ENCODE assay signal across 8 cellular contexts in the genomic region with DNA sequence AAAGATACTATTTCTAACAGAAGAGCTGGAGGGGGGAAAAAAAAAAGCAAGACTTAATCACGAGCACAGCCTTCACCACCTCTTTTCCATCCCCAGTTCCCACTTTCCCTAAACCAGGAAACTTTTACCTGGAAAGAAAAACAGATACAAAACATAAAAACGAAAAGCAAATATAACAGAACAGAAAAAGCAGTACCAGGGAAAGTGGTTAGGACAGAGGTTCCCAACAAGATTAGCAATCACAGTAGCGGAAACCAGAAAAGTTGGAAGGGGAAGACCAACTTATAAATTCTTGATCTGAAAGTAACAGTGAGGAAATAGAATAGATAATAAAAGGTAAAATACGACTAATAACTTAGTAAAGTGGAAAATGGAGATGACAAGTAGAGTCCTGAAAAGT. TPM values are rescaled to one million over a fixed set of nuclear protein-coding genes. Genes with fewer than 3 reads are reported as not detected.
A peak's percentile ranks its signal among the peaks of the same experiment; 100 is the strongest.
DNase-seq lines count a peak whose midpoint lies in the region; TF ChIP-seq lines count a peak whose summit lies in the region.

No MANE protein-coding gene starts in this region.

- 11 to 14% methylated on average over 4 of the region's 4 CpGs for WGBS in lower leg skin, 2 donors
- WGBS in thyroid gland, 2 donors, result 13 to 17% methylated on average over 4 of the region's 4 CpGs

- no peak for TF ChIP-seq POLR2A in lower leg skin (IDR thresholded peaks at IDR 0.05)
- TF ChIP-seq POLR2A in thyroid gland (IDR thresholded peaks at IDR 0.05), result no peak

- H3K36me3 ChIP-seq in thyroid gland, result peaks cover 45 to 46% of the 10 kb centered on the region in 2 donors

- no peaks in the 10 kb centered on the region for H3K9me3 ChIP-seq in thyroid gland

- intact Hi-C loops in lower leg skin (cut with DNase I; ENCODE audit: low total_unique reads), result no loop called here
- intact Hi-C loops in thyroid gland (cut with DNase I), result loop anchor here (10.0 kb wide), 1 partner anchor 46 kb away; the partner anchor contains the start of gene MICB

- in situ Hi-C loops in astrocyte of the spinal cord (cut with HindIII; ENCODE audit: low sequenced_read_pairs), result no loop called here

- peaks cover 73% of the 10 kb centered on the region for H3K36me3 Mint-ChIP-seq in activated T-cell treated with anti-CD3 and anti-CD28 coated beads, Interleukin-2, amount 50 U/mL, for 24 hours (ENCODE audit: low read depth)

- H3K4me1 ChIP-seq in thyroid gland, result peaks cover 24 to 25% of the 10 kb centered on the region in 2 donors

- peak overlapping the region; percentile 92 to 99 (median 97) for H3K27ac ChIP-seq in thyroid gland

- peaks cover 50% of the 10 kb centered on the region for H3K4me1 Mint-ChIP-seq in activated T-cell treated with anti-CD3 and anti-CD28 coated beads, Interleukin-2, amount 50 U/mL, for 24 hours (ENCODE audit: low read depth)

- H3K27ac Mint-ChIP-seq in activated T-cell treated with anti-CD3 and anti-CD28 coated beads, Interleukin-2, amount 50 U/mL, for 24 hours, result peak overlapping the region; percentile 95

- no peaks in the 10 kb centered on the region for H3K9me3 Mint-ChIP-seq in activated T-cell treated with anti-CD3 and anti-CD28 coated beads, Interleukin-2, amount 50 U/mL, for 24 hours

- peak overlapping the region; percentile 98 for H3K4me3 ChIP-seq in astrocyte of the spinal cord (ENCODE audit: low read depth, low read length)
- peak overlapping the region; percentile 76 for H3K4me3 ChIP-seq in lower leg skin (ENCODE audit: low read depth, poor library complexity, severe bottlenecking)
- H3K4me3 ChIP-seq in thyroid gland (replicated peaks in 1 of 3), result peak overlapping the region; percentile 28 to 77 (median 75)

- DNase-seq in activated T-cell treated with anti-CD3 and anti-CD28 coated beads, Interleukin-2, amount 50 U/mL, for 24 hours, result no peak
- no peak for DNase-seq in activated T-cell treated with anti-CD3 and anti-CD28 coated beads, Interleukin-2, amount 50 U/mL, for 1 hour
- no peak for DNase-seq in astrocyte of the spinal cord (ENCODE audit: low read depth, low spot score)
- no peak for DNase-seq in lower leg skin (ENCODE audit: low spot score in 2 of 2)
- DNase-seq in thyroid gland, result no peak
- DNase-seq in DMS114 treated with DMSO at 0.1 percent for 48 hours (lab: John Stamatoyannopoulos, UW; ENCODE audit: unreplicated experiment), result no peak
- DNase-seq in COR-L47 (lab: John Stamatoyannopoulos, UW), result no peak
- no peak for DNase-seq in kidney tubule cell (ENCODE audit: low spot score)

- peak overlapping the region; percentile 94 for H3K4me3 Mint-ChIP-seq in activated T-cell treated with anti-CD3 and anti-CD28 coated beads, Interleukin-2, amount 50 U/mL, for 24 hours

- TF ChIP-seq CTCF in astrocyte of the spinal cord (IDR thresholded peaks at IDR 0.05; ENCODE audit: low read depth, low read length) (no peak), lower leg skin (IDR thresholded peaks at IDR 0.05) (no peak), thyroid gland (IDR thresholded peaks at IDR 0.05) (no peak)

- H3K27me3 ChIP-seq in thyroid gland, result no peaks in the 10 kb centered on the region

- no peaks in the 10 kb centered on the region for H3K27me3 Mint-ChIP-seq in activated T-cell treated with anti-CD3 and anti-CD28 coated beads, Interleukin-2, amount 50 U/mL, for 24 hours

RNA-seq across cellular contexts. Expression of gene DDX39B, which starts 1.2 kb away (rescaled TPM):
- total RNA-seq in lower leg skin (100 to 1,000 TPM; 176 to 355 (median 238) TPM), thyroid gland (100 to 1,000 TPM; 296 to 339 (median 314) TPM)

RNA-seq across cellular contexts. Expression of gene ATP6V1G2, which starts 5.8 kb away (rescaled TPM):
- total RNA-seq in lower leg skin (1 to 10 TPM in 1 of 4 donors, under 1 TPM in 1, not detected in 2; 0.46 to 1.3 TPM), thyroid gland (1 to 10 TPM; 1.2 to 3.9 (median 2.6) TPM)

RNA-seq across cellular contexts. Expression of gene NFKBIL1, which starts 6.8 kb away (rescaled TPM):
- total RNA-seq in lower leg skin, result 10 to 100 TPM; 25.2 to 44.4 (median 28.5) TPM
- total RNA-seq in thyroid gland, result 10 to 100 TPM; 23.7 to 34.0 (median 27.5) TPM

RNA-seq across cellular contexts. Expression of gene MCCD1, which starts 11.9 kb away (rescaled TPM):
- not detected for total RNA-seq in lower leg skin
- not detected for total RNA-seq in thyroid gland

RNA-seq across cellular contexts. Expression of gene LTA, which starts 31.4 kb away (rescaled TPM):
- total RNA-seq in lower leg skin, result not detected
- not detected for total RNA-seq in thyroid gland
